30 cellular contexts compared by ENCODE assay signal in the genomic region with DNA sequence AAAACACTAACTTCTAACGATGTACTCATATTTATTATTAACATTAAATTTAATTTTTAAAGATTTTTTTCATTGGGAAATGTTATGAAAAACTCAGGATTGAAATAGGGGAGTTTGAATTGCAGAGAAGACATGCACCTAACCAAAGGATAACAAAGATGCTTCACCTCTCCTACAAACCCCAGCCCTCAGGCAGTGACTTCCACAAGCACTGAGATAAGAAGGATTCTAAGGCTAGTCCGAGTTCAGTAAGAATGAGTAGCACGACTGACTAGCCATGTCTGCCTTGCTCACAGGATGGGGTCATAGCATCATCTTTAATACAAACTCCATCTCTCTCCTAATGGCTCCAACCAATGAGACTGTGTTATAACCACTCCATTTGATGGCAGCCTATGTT. TPM values are rescaled to one million over a fixed set of nuclear protein-coding genes. Genes with fewer than 3 reads are reported as not detected.
DNase-seq lines count a peak whose midpoint lies in the region; ATAC-seq, FAIRE-seq and TF ChIP-seq lines count a peak whose summit lies in the region.
"Had no signal": no experiment of that assay in that cellular context is flagged by ENCODE, and none has a peak within 500 bp of the region (broad histone marks: within the 10 kb centered on the region; RNA-seq: fewer than 3 reads in every experiment).

No MANE protein-coding gene starts in this region.

- H4K20me1 ChIP-seq in IMR-90 (ENCODE audit: insufficient read depth, low read length) (no peaks in the 10 kb centered on the region), K562 (replicated peaks; ENCODE audit: control insufficient read depth, insufficient read depth, low read length) (no peaks in the 10 kb centered on the region)
- H4K20me1 ChIP-seq: BLaER1 had no signal

- H2AK5ac ChIP-seq in IMR-90 (ENCODE audit: low read depth, low read length), result peak overlapping the region; percentile 89; the same call in 1 of the 2 replicates
- H2AK5ac ChIP-seq in trophoblast cell (ENCODE audit: low read length), result no peak overlapping the region

- H3K79me2 ChIP-seq in K562 (ENCODE audit: control insufficient read depth, insufficient read depth, low read length) (no peaks in the 10 kb centered on the region), trophoblast cell (ENCODE audit: control insufficient read depth, insufficient read depth, low read length, poor library complexity) (no peaks in the 10 kb centered on the region)

- H4K5ac ChIP-seq in IMR-90 (ENCODE audit: low read depth, low read length), result no peak overlapping the region

- H3K4ac ChIP-seq in IMR-90 (ENCODE audit: low read depth, low read length) (peak overlapping the region; percentile 67), trophoblast cell (ENCODE audit: low read depth, low read length) (no peak overlapping the region)

- H3K9me3 ChIP-seq in IMR-90 (ENCODE audit: control insufficient read depth, insufficient read depth, low read length), result no peaks in the 10 kb centered on the region
- no peaks in the 10 kb centered on the region for H3K9me3 ChIP-seq in K562 (replicated peaks; ENCODE audit: control insufficient read depth, insufficient read depth, low read depth, low read length)
- H3K9me3 ChIP-seq in trophoblast cell (ENCODE audit: insufficient read depth, low read depth, low read length), result peaks cover 21% of the 10 kb centered on the region
- H3K9me3 ChIP-seq: BE2C, BLaER1 had no signal

- ATAC-seq in IMR-90 (ENCODE audit: low read depth), result no peak
- ATAC-seq in K562, result no peak
- no peak for ATAC-seq in GM19324 (IDR thresholded peaks at IDR 0.05; ENCODE audit: low FRiP score, unreplicated experiment)
- ATAC-seq: GM12878 had no signal

- TF ChIP-seq POLR2A in IMR-90 (IDR thresholded peaks at IDR 0.05; ENCODE audit: low read depth, low read length), result no peak
- TF ChIP-seq POLR2A in K562 (conservative IDR thresholded peaks at IDR 0.05), result no peak

- H3K18ac ChIP-seq in IMR-90 (ENCODE audit: low read depth, low read length), result peak overlapping the region; percentile 71; the same call in 1 of the 2 replicates
- H3K18ac ChIP-seq in trophoblast cell (ENCODE audit: low read length), result no peak overlapping the region

- H2BK5ac ChIP-seq in IMR-90 (ENCODE audit: low read depth, low read length, poor library complexity, severe bottlenecking), result no peak overlapping the region
- H2BK5ac ChIP-seq in trophoblast cell (ENCODE audit: low read depth, low read length, poor library complexity), result no peak overlapping the region

- H4K12ac ChIP-seq in trophoblast cell (ENCODE audit: low read depth, low read length), result no peak overlapping the region

- H3K23ac ChIP-seq in IMR-90 (ENCODE audit: low read depth, low read length) (no peak overlapping the region), trophoblast cell (ENCODE audit: low read length) (no peak overlapping the region)

- H3K4me1 ChIP-seq in IMR-90 (ENCODE audit: control insufficient read depth, insufficient read depth, low read length) (peaks cover 33% of the 10 kb centered on the region), K562 (replicated peaks in 1 of 2; ENCODE audit: control insufficient read depth in 2 of 2, insufficient read depth in 2 of 2, low read length in 2 of 2) (no peaks in the 10 kb centered on the region), trophoblast cell (ENCODE audit: control insufficient read depth in 1 of 2, insufficient read depth in 2 of 2, low read length in 2 of 2) (no peaks in the 10 kb centered on the region)
- H3K4me1 ChIP-seq: BE2C, BLaER1 had no signal

- H2BK15ac ChIP-seq in IMR-90 (ENCODE audit: low read depth, low read length), result peak overlapping the region; percentile 91

- intact Hi-C loops in IMR-90 (cut with micrococcal nuclease), result no loop called here
- intact Hi-C loops in K562 (cut with micrococcal nuclease), result no loop called here

- H3K9ac ChIP-seq in IMR-90 (ENCODE audit: low read depth, low read length), result no peak overlapping the region
- no peak overlapping the region for H3K9ac ChIP-seq in K562 (ENCODE audit: insufficient read depth in 1 of 2, low read depth in 2 of 2, low read length in 2 of 2)
- H3K9ac ChIP-seq in trophoblast cell (ENCODE audit: low read length), result no peak overlapping the region
- H3K9ac ChIP-seq: BLaER1 had no signal

- H3K27ac ChIP-seq in IMR-90 (ENCODE audit: insufficient read depth, low read length) (no peak overlapping the region), K562 (ENCODE audit: extremely low read depth, low read depth, low read length) (no peak overlapping the region), trophoblast cell (ENCODE audit: low read depth, low read length) (no peak overlapping the region)
- H3K27ac ChIP-seq: BLaER1 had no signal

- TF ChIP-seq RAD21 in IMR-90 (IDR thresholded peaks at IDR 0.05; ENCODE audit: low read length) (no peak), K562 (CRISPR knock-in tag; conservative IDR thresholded peaks at IDR 0.05 in 1 of 2, IDR thresholded peaks at IDR 0.05 in 1 of 2) (no peak)

- H3K9me1 ChIP-seq in IMR-90 (ENCODE audit: insufficient read depth, low read length) (peaks cover 29% of the 10 kb centered on the region), K562 (ENCODE audit: control insufficient read depth, insufficient read depth, low read length) (peaks cover 3% of the 10 kb centered on the region)

- CTCF ChIA-PET in IMR-90 (lab: Yijun Ruan, JAX), result no interaction called here
- CTCF ChIA-PET in K562 (lab: Yijun Ruan, JAX; ENCODE audit: low intra/inter-chr PET ratio), result no interaction called here

- H3K79me1 ChIP-seq in IMR-90 (ENCODE audit: low read depth in 1 of 2, low read length in 2 of 2) (no peaks in the 10 kb centered on the region), trophoblast cell (ENCODE audit: low read length) (no peaks in the 10 kb centered on the region)

- H2BK120ac ChIP-seq in IMR-90 (ENCODE audit: low read depth, low read length) (peak overlapping the region; percentile 84), trophoblast cell (ENCODE audit: insufficient read depth, low read length, poor library complexity) (no peak overlapping the region)

- H3K4me3 ChIP-seq in IMR-90 (ENCODE audit: insufficient read depth, low read depth, low read length), result no peak overlapping the region
- H3K4me3 ChIP-seq in K562, result no peak overlapping the region
- H3K4me3 ChIP-seq in trophoblast cell (ENCODE audit: low read depth, low read length), result no peak overlapping the region
- H3K4me3 ChIP-seq: BLaER1, GM12878 had no signal

- in situ Hi-C loops in IMR-90 (cut with MboI; ENCODE audit: low sequenced_read_pairs) (no loop called here), K562 (cut with MboI) (no loop called here)

- peak overlapping the region; percentile 62 for H3K14ac ChIP-seq in IMR-90 (replicated peaks; ENCODE audit: low read depth, low read length)
- H3K14ac ChIP-seq in trophoblast cell (ENCODE audit: low read length), result no peak overlapping the region

- BruUV-seq in IMR-90 (replicated peaks; lab: Mats Ljungman, UMichigan) (no TSS peak), K562 (replicated peaks; lab: Mats Ljungman, UMichigan) (no TSS peak)

- H2AK9ac ChIP-seq in IMR-90 (replicated peaks; ENCODE audit: low read depth, low read length, poor library complexity), result no peak overlapping the region

- H2BK12ac ChIP-seq in trophoblast cell (ENCODE audit: low read length), result no peak overlapping the region

- H4K91ac ChIP-seq in IMR-90 (ENCODE audit: insufficient read depth, low read depth, low read length) (peak overlapping the region; percentile 88), trophoblast cell (ENCODE audit: low read depth, low read length) (no peak overlapping the region)

- TF ChIP-seq CTCF in IMR-90 (conservative IDR thresholded peaks at IDR 0.05; ENCODE audit: low read depth, low read length) (no peak), K562 (IDR thresholded peaks at IDR 0.05 in 2 of 3, conservative IDR thresholded peaks at IDR 0.05 in 1 of 3; ENCODE audit: insufficient read depth in 2 of 3, low read depth in 1 of 3, low read length in 3 of 3) (no peak)

- no peak overlapping the region for H2AFZ ChIP-seq in IMR-90 (replicated peaks; ENCODE audit: low read length, poor library complexity)
- H2AFZ ChIP-seq in K562 (ENCODE audit: low read depth, low read length), result no peak overlapping the region
- H2AFZ ChIP-seq in trophoblast cell (ENCODE audit: insufficient read depth, low read length, poor library complexity), result no peak overlapping the region

- FAIRE-seq in K562 (lab: Jason Lieb, UNC), result peak; percentile 29
- FAIRE-seq: A204.1, GM12878, GM12892, GM18507 had no signal

- no peak for DNase-seq in IMR-90
- no peak for DNase-seq in K562 (ENCODE audit: extremely low read depth in 1 of 4, low spot score in 3 of 4)
- peak; percentile 62 to 75 for DNase-seq in trophoblast cell
- DNase-seq in HK-2 (ENCODE audit: unreplicated experiment), result no peak
- DNase-seq: 8988T; ACHN; BE2C; C1 segment of cervical spinal cord; CD4-positive, alpha-beta memory T cell; CD4-positive, CD25-positive, alpha-beta regulatory T cell; CD8-positive, alpha-beta memory T cell; COR-L47; DMS 273 treated with DMSO at 0.1 percent for 48 hours; DMS153; DMS53; DMS79; DND-41; EL; GDM1 had no signal

- H3K36me3 ChIP-seq in IMR-90 (ENCODE audit: control insufficient read depth, insufficient read depth, low read length) (no peaks in the 10 kb centered on the region), K562 (ENCODE audit: control insufficient read depth, insufficient read depth, low read length) (no peaks in the 10 kb centered on the region), trophoblast cell (ENCODE audit: control insufficient read depth in 1 of 2, insufficient read depth in 2 of 2, low read length in 2 of 2) (no peaks in the 10 kb centered on the region)
- H3K36me3 ChIP-seq: BE2C, BLaER1 had no signal

- H3K27me3 ChIP-seq in IMR-90 (ENCODE audit: control insufficient read depth, insufficient read depth, low read length) (no peaks in the 10 kb centered on the region), K562 (ENCODE audit: control insufficient read depth in 2 of 2, insufficient read depth in 2 of 2, low read length in 2 of 2) (peaks cover 4 to 12% of the 10 kb centered on the region in 2 experiments; a peak in 3 of 5 replicates), trophoblast cell (ENCODE audit: insufficient read depth, low read length) (no peaks in the 10 kb centered on the region)
- H3K27me3 ChIP-seq: BLaER1 had no signal

- no peak overlapping the region for H3K56ac ChIP-seq in IMR-90 (ENCODE audit: extremely low read depth, insufficient read depth, low read length)

- no peak overlapping the region for H3K4me2 ChIP-seq in IMR-90 (ENCODE audit: low read depth, low read length)
- H3K4me2 ChIP-seq in K562 (ENCODE audit: insufficient read depth, low read length), result no peak overlapping the region
- H3K4me2 ChIP-seq in trophoblast cell (ENCODE audit: low read length), result no peak overlapping the region
- H3K4me2 ChIP-seq: BLaER1 had no signal

- WGBS in IMR-90 (ENCODE audit: extremely low coverage in 2 of 2, insufficient read length in 1 of 2), 2 experiments, result no CpG with 5 or more reads among the region's 3 CpGs
- WGBS in K562 (ENCODE audit: insufficient coverage, low coverage, missing lambda C conversion rate), result 0% methylated on average over 3 of the region's 3 CpGs
- no CpG with 5 or more reads among the region's 3 CpGs for WGBS in trophoblast cell (ENCODE audit: extremely low coverage, insufficient coverage, insufficient read length)

- peak overlapping the region in 1 of 2 experiments; percentile 28; a peak in 1 of 4 replicates for H4K8ac ChIP-seq in IMR-90 (ENCODE audit: low read depth in 2 of 2, low read length in 2 of 2)
- no peak overlapping the region for H4K8ac ChIP-seq in trophoblast cell (ENCODE audit: low read depth, low read length)

- TF ChIP-seq EP300 in K562 (IDR thresholded peaks at IDR 0.05; ENCODE audit: low read length), result no peak

- dilution Hi-C loops in IMR-90 (cut with HindIII; ENCODE audit: low sequenced_read_pairs, unreplicated experiment), result no loop called here

- POLR2A ChIA-PET in IMR-90 (lab: Charles Lee; ENCODE audit: unreplicated experiment), result no interaction called here
- POLR2A ChIA-PET in K562 (lab: Yijun Ruan, JAX), result no interaction called here

- H2BK20ac ChIP-seq in IMR-90 (ENCODE audit: low read depth, low read length), result peak overlapping the region; percentile 88

RNA-seq across cellular contexts. Expression of a gene that starts 7.1 kb away (rescaled TPM):
- total RNA-seq in IMR-90 (2012; rRNA removed), result not detected in 2 replicates
- polyA plus RNA-seq in IMR-90 (2012; rRNA removed), result not detected in 2 replicates
- not detected in 2 replicates for polyA plus RNA-seq in IMR-90 (2012; cell fraction: cytosol; rRNA removed)
- not detected in 2 replicates for polyA plus RNA-seq in IMR-90 (2012; cell fraction: nucleus; rRNA removed; ENCODE audit: low replicate concordance)
- not detected in 2 replicates for total RNA-seq in K562 (2011; cell fraction: chromatin; rRNA removed; ENCODE audit: low replicate concordance)
- not detected in 2 replicates for total RNA-seq in K562 (2011; cell fraction: nucleolus; rRNA removed)
- total RNA-seq in K562 (2011; cell fraction: nucleoplasm; rRNA removed), result not detected in 2 replicates
- not detected in 2 replicates for total RNA-seq in K562 (2014; rRNA removed)
- not detected in 2 replicates for total RNA-seq in K562 (2014; rRNA removed; fragmentation: Illumina TruSeq; extraction: Trizol)
- total RNA-seq in K562 (2015; rRNA removed; fragmentation: Illumina TruSeq; extraction: Trizol), result not detected in 2 replicates
- not detected in 2 replicates for total RNA-seq in K562 (2021)
- polyA plus RNA-seq in K562 (2011; rRNA removed), result not detected in 2 replicates
- polyA plus RNA-seq in K562 (2011; cell fraction: cytosol; rRNA removed), result not detected in 2 replicates
- polyA plus RNA-seq in K562 (2011; cell fraction: nucleus; rRNA removed), result not detected in 2 replicates
- polyA plus RNA-seq in K562 (2012), result not detected in 2 replicates
- not detected in 2 replicates for polyA plus RNA-seq in K562 (2014; fragmentation: Illumina TruSeq; extraction: Trizol)
- not detected for polyA plus RNA-seq in K562 (2014; fragmentation: Nextera tagmentation; extraction: Ambion mirVana)
- polyA plus RNA-seq in K562 (2014; rRNA removed), result not detected in 2 replicates
- polyA minus RNA-seq in K562 (2011; rRNA and poly(A)+ RNA removed), result not detected in 2 replicates
- polyA minus RNA-seq in K562 (2011; cell fraction: cytosol; rRNA and poly(A)+ RNA removed), result not detected in 2 replicates
- polyA minus RNA-seq in K562 (2011; cell fraction: nucleus; rRNA and poly(A)+ RNA removed), result not detected in 2 replicates
- not detected in 2 replicates for polyA plus RNA-seq in trophoblast cell (2013)
- total RNA-seq: A673; CD4-positive, alpha-beta memory T cell; CD4-positive, CD25-positive, alpha-beta regulatory T cell; CD8-positive, alpha-beta memory T cell; Daoy; G401; GM12878 had no signal
- polyA plus RNA-seq: AG04450; CD14-positive monocyte; CD4-positive, alpha-beta memory T cell; CD4-positive, CD25-positive, alpha-beta regulatory T cell; CD8-positive, alpha-beta memory T cell; GM12878 had no signal

RNA-seq across cellular contexts. Expression of a gene that starts 18.3 kb away (rescaled TPM):
- total RNA-seq in IMR-90 (2012; rRNA removed) (not detected in 2 replicates), K562 (2014; rRNA removed) (not detected in 2 replicates), K562 (2014; rRNA removed; fragmentation: Illumina TruSeq; extraction: Trizol) (not detected in 2 replicates), K562 (2015; rRNA removed; fragmentation: Illumina TruSeq; extraction: Trizol) (not detected in 2 replicates), K562 (2021) (not detected in 2 replicates)
- polyA plus RNA-seq in IMR-90 (2012; rRNA removed) (not detected in 2 replicates), K562 (2011; rRNA removed) (not detected in 2 replicates), K562 (2014; fragmentation: Illumina TruSeq; extraction: Trizol) (not detected in 2 replicates), K562 (2014; fragmentation: Nextera tagmentation; extraction: Ambion mirVana) (not detected), K562 (2014; rRNA removed) (not detected in 2 replicates)
- polyA plus RNA-seq in IMR-90 (2012; cell fraction: cytosol; rRNA removed), result not detected in 2 replicates
- polyA plus RNA-seq in IMR-90 (2012; cell fraction: nucleus; rRNA removed; ENCODE audit: low replicate concordance), result not detected in 2 replicates
- total RNA-seq in K562 (2011; cell fraction: chromatin; rRNA removed; ENCODE audit: low replicate concordance), result not detected in 2 replicates
- total RNA-seq in K562 (2011; cell fraction: nucleolus; rRNA removed), result not detected in 2 replicates
- not detected in 2 replicates for total RNA-seq in K562 (2011; cell fraction: nucleoplasm; rRNA removed)
- not detected in 2 replicates for polyA plus RNA-seq in K562 (2011; cell fraction: cytosol; rRNA removed)
- polyA plus RNA-seq in K562 (2011; cell fraction: nucleus; rRNA removed), result 0.14 TPM in 1 of 2 replicates, not detected in the other
- not detected in 2 replicates for polyA plus RNA-seq in K562 (2012)
- not detected in 2 replicates for polyA minus RNA-seq in K562 (2011; rRNA and poly(A)+ RNA removed)
- polyA minus RNA-seq in K562 (2011; cell fraction: cytosol; rRNA and poly(A)+ RNA removed), result not detected in 2 replicates
- polyA minus RNA-seq in K562 (2011; cell fraction: nucleus; rRNA and poly(A)+ RNA removed), result not detected in 2 replicates
- not detected in 2 replicates for polyA plus RNA-seq in trophoblast cell (2013)
- total RNA-seq: A673; CD4-positive, alpha-beta memory T cell; CD4-positive, CD25-positive, alpha-beta regulatory T cell; CD8-positive, alpha-beta memory T cell; Daoy; G401; GM12878 had no signal
- polyA plus RNA-seq: AG04450; CD14-positive monocyte; CD4-positive, alpha-beta memory T cell; CD8-positive, alpha-beta memory T cell; GM12878 had no signal

RNA-seq across cellular contexts. Expression of a gene that starts 39.6 kb away (rescaled TPM):
- not detected in 2 replicates for total RNA-seq in IMR-90 (2012; rRNA removed)
- not detected in 2 replicates for polyA plus RNA-seq in IMR-90 (2012; rRNA removed)
- not detected in 2 replicates for polyA plus RNA-seq in IMR-90 (2012; cell fraction: cytosol; rRNA removed)
- polyA plus RNA-seq in IMR-90 (2012; cell fraction: nucleus; rRNA removed; ENCODE audit: low replicate concordance), result not detected in 2 replicates
- total RNA-seq in K562 (2011; cell fraction: chromatin; rRNA removed; ENCODE audit: low replicate concordance), result not detected in 2 replicates
- not detected in 2 replicates for total RNA-seq in K562 (2011; cell fraction: nucleolus; rRNA removed)
- total RNA-seq in K562 (2011; cell fraction: nucleoplasm; rRNA removed), result not detected in 2 replicates
- not detected in 2 replicates for total RNA-seq in K562 (2014; rRNA removed)
- not detected in 2 replicates for total RNA-seq in K562 (2014; rRNA removed; fragmentation: Illumina TruSeq; extraction: Trizol)
- total RNA-seq in K562 (2015; rRNA removed; fragmentation: Illumina TruSeq; extraction: Trizol), result not detected in 2 replicates
- not detected in 2 replicates for total RNA-seq in K562 (2021)
- not detected in 2 replicates for polyA plus RNA-seq in K562 (2011; rRNA removed)
- polyA plus RNA-seq in K562 (2011; cell fraction: cytosol; rRNA removed), result not detected in 2 replicates
- not detected in 2 replicates for polyA plus RNA-seq in K562 (2011; cell fraction: nucleus; rRNA removed)
- polyA plus RNA-seq in K562 (2012), result not detected in 2 replicates
- not detected in 2 replicates for polyA plus RNA-seq in K562 (2014; fragmentation: Illumina TruSeq; extraction: Trizol)
- polyA plus RNA-seq in K562 (2014; fragmentation: Nextera tagmentation; extraction: Ambion mirVana), result not detected
- not detected in 2 replicates for polyA plus RNA-seq in K562 (2014; rRNA removed)
- not detected in 2 replicates for polyA minus RNA-seq in K562 (2011; rRNA and poly(A)+ RNA removed)
- polyA minus RNA-seq in K562 (2011; cell fraction: cytosol; rRNA and poly(A)+ RNA removed), result not detected in 2 replicates
- not detected in 2 replicates for polyA minus RNA-seq in K562 (2011; cell fraction: nucleus; rRNA and poly(A)+ RNA removed)
- polyA plus RNA-seq in trophoblast cell (2013), result not detected in 2 replicates
- total RNA-seq: A673; CD4-positive, alpha-beta memory T cell; CD4-positive, CD25-positive, alpha-beta regulatory T cell; CD8-positive, alpha-beta memory T cell; Daoy; G401; GM12878 had no signal
- polyA plus RNA-seq: AG04450; CD14-positive monocyte; CD4-positive, alpha-beta memory T cell; CD8-positive, alpha-beta memory T cell; GM12878 had no signal

RNA-seq across cellular contexts. Expression of a gene that starts 46.7 kb away (rescaled TPM):
- total RNA-seq in IMR-90 (2012; rRNA removed) (22.2 and 38.3 TPM in 2 replicates), K562 (2014; rRNA removed) (20.2 and 22.7 TPM in 2 replicates), K562 (2014; rRNA removed; fragmentation: Illumina TruSeq; extraction: Trizol) (22.0 and 24.6 TPM in 2 replicates), K562 (2015; rRNA removed; fragmentation: Illumina TruSeq; extraction: Trizol) (18.4 and 22.1 TPM in 2 replicates), K562 (2021) (16.5 and 18.7 TPM in 2 replicates)
- polyA plus RNA-seq in IMR-90 (2012; rRNA removed) (8.7 and 10.1 TPM in 2 replicates), K562 (2011; rRNA removed) (11.4 and 14.0 TPM in 2 replicates), K562 (2014; fragmentation: Illumina TruSeq; extraction: Trizol) (11.7 and 12.7 TPM in 2 replicates), K562 (2014; fragmentation: Nextera tagmentation; extraction: Ambion mirVana) (10 to 100 TPM; 18.6 to 21.7 TPM), K562 (2014; rRNA removed) (12.8 and 15.0 TPM in 2 replicates)
- 4.5 and 4.6 TPM in 2 replicates for polyA plus RNA-seq in IMR-90 (2012; cell fraction: cytosol; rRNA removed)
- polyA plus RNA-seq in IMR-90 (2012; cell fraction: nucleus; rRNA removed; ENCODE audit: low replicate concordance), result 1.8 and 4.0 TPM in 2 replicates
- 6.4 and 9.4 TPM in 2 replicates for total RNA-seq in K562 (2011; cell fraction: chromatin; rRNA removed; ENCODE audit: low replicate concordance)
- 4.9 and 5.0 TPM in 2 replicates for total RNA-seq in K562 (2011; cell fraction: nucleolus; rRNA removed)
- 5.7 and 6.2 TPM in 2 replicates for total RNA-seq in K562 (2011; cell fraction: nucleoplasm; rRNA removed)
- 6.4 and 7.3 TPM in 2 replicates for polyA plus RNA-seq in K562 (2011; cell fraction: cytosol; rRNA removed)
- 3.9 and 4.9 TPM in 2 replicates for polyA plus RNA-seq in K562 (2011; cell fraction: nucleus; rRNA removed)
- polyA plus RNA-seq in K562 (2012), result 10.1 and 17.0 TPM in 2 replicates
- 29.1 and 29.9 TPM in 2 replicates for polyA minus RNA-seq in K562 (2011; rRNA and poly(A)+ RNA removed)
- polyA minus RNA-seq in K562 (2011; cell fraction: cytosol; rRNA and poly(A)+ RNA removed), result 9.3 and 14.7 TPM in 2 replicates
- polyA minus RNA-seq in K562 (2011; cell fraction: nucleus; rRNA and poly(A)+ RNA removed), result 3.1 and 5.6 TPM in 2 replicates
- 16.5 and 16.9 TPM in 2 replicates for polyA plus RNA-seq in trophoblast cell (2013)

RNA-seq across cellular contexts. Expression of a gene that starts 57.9 kb away (rescaled TPM):
- not detected in 2 replicates for total RNA-seq in IMR-90 (2012; rRNA removed)
- polyA plus RNA-seq in IMR-90 (2012; rRNA removed), result not detected in 2 replicates
- not detected in 2 replicates for polyA plus RNA-seq in IMR-90 (2012; cell fraction: cytosol; rRNA removed)
- not detected in 2 replicates for polyA plus RNA-seq in IMR-90 (2012; cell fraction: nucleus; rRNA removed; ENCODE audit: low replicate concordance)
- not detected in 2 replicates for total RNA-seq in K562 (2011; cell fraction: chromatin; rRNA removed; ENCODE audit: low replicate concordance)
- total RNA-seq in K562 (2011; cell fraction: nucleolus; rRNA removed), result not detected in 2 replicates
- not detected in 2 replicates for total RNA-seq in K562 (2011; cell fraction: nucleoplasm; rRNA removed)
- total RNA-seq in K562 (2014; rRNA removed), result not detected in 2 replicates
- total RNA-seq in K562 (2014; rRNA removed; fragmentation: Illumina TruSeq; extraction: Trizol), result not detected in 2 replicates
- total RNA-seq in K562 (2015; rRNA removed; fragmentation: Illumina TruSeq; extraction: Trizol), result not detected in 2 replicates
- not detected in 2 replicates for total RNA-seq in K562 (2021)
- not detected in 2 replicates for polyA plus RNA-seq in K562 (2011; rRNA removed)
- polyA plus RNA-seq in K562 (2011; cell fraction: cytosol; rRNA removed), result not detected in 2 replicates
- polyA plus RNA-seq in K562 (2011; cell fraction: nucleus; rRNA removed), result not detected in 2 replicates
- not detected in 2 replicates for polyA plus RNA-seq in K562 (2012)
- polyA plus RNA-seq in K562 (2014; fragmentation: Illumina TruSeq; extraction: Trizol), result not detected in 2 replicates
- not detected for polyA plus RNA-seq in K562 (2014; fragmentation: Nextera tagmentation; extraction: Ambion mirVana)
- polyA plus RNA-seq in K562 (2014; rRNA removed), result not detected in 2 replicates
- not detected in 2 replicates for polyA minus RNA-seq in K562 (2011; rRNA and poly(A)+ RNA removed)
- not detected in 2 replicates for polyA minus RNA-seq in K562 (2011; cell fraction: cytosol; rRNA and poly(A)+ RNA removed)
- not detected in 2 replicates for polyA minus RNA-seq in K562 (2011; cell fraction: nucleus; rRNA and poly(A)+ RNA removed)
- polyA plus RNA-seq in trophoblast cell (2013), result not detected in 2 replicates
- total RNA-seq: A673; CD4-positive, alpha-beta memory T cell; CD4-positive, CD25-positive, alpha-beta regulatory T cell; CD8-positive, alpha-beta memory T cell; Daoy; G401; GM12878 had no signal
- polyA plus RNA-seq: AG04450; CD14-positive monocyte; CD4-positive, alpha-beta memory T cell; CD4-positive, CD25-positive, alpha-beta regulatory T cell; CD8-positive, alpha-beta memory T cell; GM12878 had no signal

Comparison
In these comparisons a context has a peak if more than half of its experiments do, and no peak if none do; other contexts are left out.
1. DNase-seq: peak in trophoblast cell (2 of 2); none in IMR-90 (single experiment), K562 (0 of 4) and HK-2 (single experiment).